In genomic region chr10:37638569-37638968, GRCh38 we compare ENCODE assay signal across 28 cellular contexts.
"Had no signal": no experiment of that assay in that cellular context is flagged by ENCODE, and none has a peak within 500 bp of the region (broad histone marks: within the 10 kb centered on the region; RNA-seq: fewer than 3 reads in every experiment).

No MANE protein-coding gene starts in this region.

- H3K4me3 ChIP-seq: ovary, psoas muscle, right lobe of liver, sigmoid colon, suprapubic skin, testis, tibial artery, transverse colon, upper lobe of right lung, uterus had no signal

- H3K27ac Mint-ChIP-seq: naive thymus-derived CD8-positive, alpha-beta T cell; natural killer cell treated with Interleukin-12 subunit alpha and Interleukin-12 subunit beta and Interleukin-15 and Interleukin-18, amount 100 ng/mL, for 72 hours; nephron progenitor cell; progenitor cell of endocrine pancreas; stimulated activated effector memory CD8-positive, alpha-beta T cell treated with anti-CD3 and anti-CD28 coated beads, Interleukin-12 subunit alpha, Interleukin-12 subunit beta, amount 100 ng/mL, for 72 hours; stimulated activated naive CD8-positive, alpha-beta T cell treated with anti-CD3 and anti-CD28 coated beads, Interleukin-15, amount 100 ng/mL, for 72 hours; type B pancreatic cell had no signal

- H3K4me3 Mint-ChIP-seq: naive thymus-derived CD8-positive, alpha-beta T cell; natural killer cell treated with Interleukin-12 subunit alpha and Interleukin-12 subunit beta and Interleukin-15 and Interleukin-18, amount 100 ng/mL, for 72 hours; nephron progenitor cell; neural crest cell; stimulated activated effector memory CD8-positive, alpha-beta T cell treated with anti-CD3 and anti-CD28 coated beads, Interleukin-12 subunit alpha, Interleukin-12 subunit beta, amount 100 ng/mL, for 72 hours; stimulated activated naive CD8-positive, alpha-beta T cell treated with anti-CD3 and anti-CD28 coated beads, Interleukin-15, amount 100 ng/mL, for 72 hours; type B pancreatic cell had no signal

- ATAC-seq: naive thymus-derived CD8-positive, alpha-beta T cell; psoas muscle; right cardiac atrium; stimulated activated naive CD8-positive, alpha-beta T cell treated with anti-CD3 and anti-CD28 coated beads, Interleukin-15, amount 100 ng/mL, for 72 hours; stimulated activated naive CD8-positive, alpha-beta T cell treated with anti-CD3 and anti-CD28 coated beads, Interleukin-15, Interleukin-2, amounts not matched to agents 100 U/mL and 50 U/mL, for 24 hours had no signal

- H3K4me1 Mint-ChIP-seq: nephron progenitor cell; neural crest cell; stimulated activated effector memory CD8-positive, alpha-beta T cell treated with anti-CD3 and anti-CD28 coated beads, Interleukin-12 subunit alpha, Interleukin-12 subunit beta, amount 100 ng/mL, for 72 hours; stimulated activated naive CD8-positive, alpha-beta T cell treated with anti-CD3 and anti-CD28 coated beads, Interleukin-15, amount 100 ng/mL, for 72 hours had no signal

- H3K27me3 Mint-ChIP-seq: naive thymus-derived CD8-positive, alpha-beta T cell; natural killer cell treated with Interleukin-12 subunit alpha and Interleukin-12 subunit beta and Interleukin-15 and Interleukin-18, amount 100 ng/mL, for 72 hours; progenitor cell of endocrine pancreas; stimulated activated naive CD8-positive, alpha-beta T cell treated with anti-CD3 and anti-CD28 coated beads, Interleukin-15, amount 100 ng/mL, for 72 hours; type B pancreatic cell had no signal

- H3K36me3 Mint-ChIP-seq: stimulated activated effector memory CD8-positive, alpha-beta T cell treated with anti-CD3 and anti-CD28 coated beads, Interleukin-12 subunit alpha, Interleukin-12 subunit beta, amount 100 ng/mL, for 72 hours; type B pancreatic cell had no signal

- DNase-seq: naive thymus-derived CD8-positive, alpha-beta T cell; nephron progenitor cell; nucleus accumbens; ovary; psoas muscle; right cardiac atrium; right lobe of liver; sigmoid colon; small intestine; stimulated activated CD4-positive, alpha-beta T cell treated with anti-CD3 and anti-CD28 coated beads, Interleukin-15, amount 100 ng/mL, for 24 hours; stimulated activated CD4-positive, alpha-beta T cell treated with anti-CD3 and anti-CD28 coated beads, Interleukin-2, amount 100 ng/mL, for 24 hours; stimulated activated CD4-positive, alpha-beta T cell treated with anti-CD3 and anti-CD28 coated beads, Interleukin-2, amount 100 ng/mL, for 48 hours; stimulated activated CD4-positive, alpha-beta T cell treated with anti-CD3 and anti-CD28 coated beads, Interleukin-4, amount 100 ng/mL, for 24 hours; stimulated activated naive CD4-positive, alpha-beta T cell; stimulated activated naive CD8-positive, alpha-beta T cell treated with anti-CD3 and anti-CD28 coated beads, Interleukin-15, amount 100 ng/mL, for 72 hours; stimulated activated naive CD8-positive, alpha-beta T cell treated with anti-CD3 and anti-CD28 coated beads, Interleukin-15, Interleukin-2, amounts not matched to agents 100 U/mL and 50 U/mL, for 24 hours; substantia nigra; testis; tibial artery; transverse colon; upper lobe of right lung; uterus had no signal
